In genomic region chr13:114008964-114009589, GRCh38 we compare ENCODE assay signal across 21 cellular contexts. TPM values are rescaled to one million over a fixed set of nuclear protein-coding genes. Genes with fewer than 3 reads are reported as not detected.
A peak's percentile ranks its signal among the peaks of the same experiment; 100 is the strongest.
DNase-seq lines count a peak whose midpoint lies in the region; ATAC-seq, FAIRE-seq and TF ChIP-seq lines count a peak whose summit lies in the region.
"Had no signal": no experiment of that assay in that cellular context is flagged by ENCODE, and none has a peak within 500 bp of the region (broad histone marks: within the 10 kb centered on the region; RNA-seq: fewer than 3 reads in every experiment).

No MANE protein-coding gene starts in this region.

- no peaks in the 10 kb centered on the region for H3K79me2 ChIP-seq in GM12878 (ENCODE audit: control insufficient read depth, insufficient read depth, low read length)

- H3K36me3 ChIP-seq in GM12878 (ENCODE audit: control insufficient read depth in 2 of 2, insufficient read depth in 2 of 2, low read length in 1 of 2): peaks cover 0 to 3% of the 10 kb centered on the region in 2 experiments; a peak in 3 of 4 replicates
- H3K36me3 ChIP-seq in right lobe of liver: no peaks in the 10 kb centered on the region
- H3K36me3 ChIP-seq in CD4-positive, alpha-beta memory T cell (ENCODE audit: insufficient read depth, low read length): peaks cover 47% of the 10 kb centered on the region

- no peak for DNase-seq in activated CD4-positive, alpha-beta memory T cell treated with anti-CD3 and anti-CD28 coated beads for 36 hours
- DNase-seq in activated CD4-positive, alpha-beta memory T cell treated with anti-CD3 and anti-CD28 coated beads, Interleukin-2, amount 10 ng/mL, durations not matched to agents 7 days and 5 days: no peak
- DNase-seq in A549 (ENCODE audit: low read depth in 1 of 2, low spot score in 1 of 2) (no peak), GM12878 (ENCODE audit: low read depth, low spot score) (no peak), right lobe of liver (peak in 2 of 3 donors; percentile 8 to 16), ecto neural progenitor cell (ENCODE audit: low spot score) (no peak)
- no peak for DNase-seq in CD4-positive, alpha-beta memory T cell
- DNase-seq: 8988T, Caco-2, DMS53, KBM-7, NCI-H1048, NCI-H1694, NCI-H345, NCI-H526 treated with DMSO at 0.1 percent for 48 hours, OCI-M1, RPMI8226 had no signal

- FAIRE-seq in A549 (lab: Jason Lieb, UNC) (no peak), GM12878 (lab: Jason Lieb, UNC) (no peak)
- FAIRE-seq: GM18507 had no signal

- intact Hi-C loops in activated CD4-positive, alpha-beta memory T cell treated with anti-CD3 and anti-CD28 coated beads for 36 hours (cut with micrococcal nuclease): no loop called here
- intact Hi-C loops in GM12878 (cut with micrococcal nuclease; ENCODE audit: unreplicated experiment) (no loop called here), right lobe of liver (cut with DNase I) (no loop called here)
- intact Hi-C loops in CD4-positive, alpha-beta memory T cell (cut with micrococcal nuclease): loop anchor here (10.0 kb wide), 1 partner anchor 56 kb away; no protein-coding TSS in a partner anchor

- H3K4me1 ChIP-seq in A549 (no peaks in the 10 kb centered on the region), GM12878 (ENCODE audit: control insufficient read depth, insufficient read depth, low read length) (no peaks in the 10 kb centered on the region), right lobe of liver (no peaks in the 10 kb centered on the region)
- H3K4me1 ChIP-seq in CD4-positive, alpha-beta memory T cell (ENCODE audit: insufficient read depth, low read length): no peaks in the 10 kb centered on the region
- H3K4me1 ChIP-seq: BLaER1 treated with 17β-estradiol and CSF1 and Interleukin-3, amounts not matched to agents 10 nM and 100 nM had no signal

- 93% methylated on average over 26 of the region's 33 CpGs for WGBS in A549 (ENCODE audit: missing lambda C conversion rate)
- 96% methylated on average over 33 of the region's 33 CpGs for WGBS in GM12878 (ENCODE audit: insufficient coverage, insufficient replicate concordance, low lambda C conversion rate, missing lambda C conversion rate)
- WGBS in right lobe of liver (ENCODE audit: insufficient coverage, low coverage, low lambda C conversion rate, missing lambda C conversion rate): 86% methylated on average over 16 of the region's 33 CpGs

- in situ Hi-C loops in GM12878 (cut with MboI): no loop called here

- no peak overlapping the region for H2AFZ ChIP-seq in GM12878 (ENCODE audit: control insufficient read depth, low read depth, low read length)

- H4K20me1 ChIP-seq in GM12878 (ENCODE audit: control insufficient read depth, insufficient read depth): no peaks in the 10 kb centered on the region

- TF ChIP-seq RAD21 in A549 (conservative IDR thresholded peaks at IDR 0.05 in 1 of 2, IDR thresholded peaks at IDR 0.05 in 1 of 2) (no peak), GM12878 (IDR thresholded peaks at IDR 0.05; ENCODE audit: insufficient read depth, low read depth, low read length) (no peak)

- no peaks in the 10 kb centered on the region for H3K9me3 Mint-ChIP-seq in activated CD4-positive, alpha-beta memory T cell treated with anti-CD3 and anti-CD28 coated beads for 36 hours
- no peaks in the 10 kb centered on the region for H3K9me3 Mint-ChIP-seq in activated CD4-positive, alpha-beta memory T cell treated with anti-CD3 and anti-CD28 coated beads, Interleukin-2, amount 10 ng/mL, durations not matched to agents 7 days and 5 days
- peaks cover 0 to 7% (median 0%) of the 10 kb centered on the region in 8 donors for H3K9me3 Mint-ChIP-seq in CD4-positive, alpha-beta memory T cell

- peaks cover 3% of the 10 kb centered on the region for H3K4me1 Mint-ChIP-seq in activated CD4-positive, alpha-beta memory T cell treated with anti-CD3 and anti-CD28 coated beads for 36 hours (ENCODE audit: low read depth)
- H3K4me1 Mint-ChIP-seq in activated CD4-positive, alpha-beta memory T cell treated with anti-CD3 and anti-CD28 coated beads, Interleukin-2, amount 10 ng/mL, durations not matched to agents 7 days and 5 days: peaks cover 5% of the 10 kb centered on the region
- H3K4me1 Mint-ChIP-seq in CD4-positive, alpha-beta memory T cell: peaks cover 2 to 12% (median 4%) of the 10 kb centered on the region in 4 donors

- TF ChIP-seq CTCF in A549 (IDR thresholded peaks at IDR 0.05) (no peak), GM12878 (IDR thresholded peaks at IDR 0.05 in 2 of 3, conservative IDR thresholded peaks at IDR 0.05 in 1 of 3; ENCODE audit: control insufficient read depth in 2 of 3, extremely low read depth in 1 of 3, insufficient read depth in 1 of 3, low read depth in 3 of 3, low read length in 3 of 3) (no peak), right lobe of liver (IDR thresholded peaks at IDR 0.05) (no peak)

- SMC1A ChIA-PET in GM12878 (lab: Charles Lee; ENCODE audit: uncharacterized antibody, unreplicated experiment): no interaction called here

- H3K4me3 Mint-ChIP-seq in activated CD4-positive, alpha-beta memory T cell treated with anti-CD3 and anti-CD28 coated beads for 36 hours: no peak overlapping the region
- H3K4me3 Mint-ChIP-seq in activated CD4-positive, alpha-beta memory T cell treated with anti-CD3 and anti-CD28 coated beads, Interleukin-2, amount 10 ng/mL, durations not matched to agents 7 days and 5 days: no peak overlapping the region
- no peak overlapping the region for H3K4me3 Mint-ChIP-seq in CD4-positive, alpha-beta memory T cell

- no peaks in the 10 kb centered on the region for H3K9me3 ChIP-seq in A549
- no peaks in the 10 kb centered on the region for H3K9me3 ChIP-seq in GM12878 (replicated peaks; ENCODE audit: control insufficient read depth, insufficient read depth, low read length)
- no peaks in the 10 kb centered on the region for H3K9me3 ChIP-seq in right lobe of liver
- H3K9me3 ChIP-seq in CD4-positive, alpha-beta memory T cell (ENCODE audit: control insufficient read depth in 1 of 2, low read length in 2 of 2): no peaks in the 10 kb centered on the region
- H3K9me3 ChIP-seq: BLaER1 treated with 17β-estradiol and CSF1 and Interleukin-3, amounts not matched to agents 10 nM and 100 nM; Caco-2 had no signal

- H3K27ac ChIP-seq in A549: no peak overlapping the region
- H3K27ac ChIP-seq in GM12878 (ENCODE audit: control insufficient read depth, insufficient read depth): no peak overlapping the region
- H3K27ac ChIP-seq in right lobe of liver: no peak overlapping the region
- no peak overlapping the region for H3K27ac ChIP-seq in CD4-positive, alpha-beta memory T cell (ENCODE audit: low read depth, low read length)
- H3K27ac ChIP-seq: BLaER1 treated with 17β-estradiol and CSF1 and Interleukin-3, amounts not matched to agents 10 nM and 100 nM had no signal

- H3K4me3 ChIP-seq in A549 (no peak overlapping the region), GM12878 (no peak overlapping the region), right lobe of liver (no peak overlapping the region)
- H3K4me3 ChIP-seq in CD4-positive, alpha-beta memory T cell (ENCODE audit: low read length in 2 of 2): no peak overlapping the region
- H3K4me3 ChIP-seq: BLaER1 treated with 17β-estradiol and CSF1 and Interleukin-3, amounts not matched to agents 10 nM and 100 nM had no signal

- no peak overlapping the region for H3K4me2 ChIP-seq in A549
- no peak overlapping the region for H3K4me2 ChIP-seq in GM12878 (ENCODE audit: control insufficient read depth, insufficient read depth)
- H3K4me2 ChIP-seq: BLaER1 treated with 17β-estradiol and CSF1 and Interleukin-3, amounts not matched to agents 10 nM and 100 nM had no signal

- ATAC-seq in A549: no peak
- no peak for ATAC-seq in GM12878
- ATAC-seq in right lobe of liver: no peak
- no peak for ATAC-seq in GM19395 (IDR thresholded peaks at IDR 0.05; ENCODE audit: unreplicated experiment)
- ATAC-seq: HCT116 had no signal

- no peak overlapping the region for H3K9ac ChIP-seq in GM12878 (ENCODE audit: control insufficient read depth, insufficient read depth, low read length)
- H3K9ac ChIP-seq: BLaER1 treated with 17β-estradiol and CSF1 and Interleukin-3, amounts not matched to agents 10 nM and 100 nM had no signal

- TF ChIP-seq POLR2A in A549 (IDR thresholded peaks at IDR 0.05; ENCODE audit: low read length) (no peak), GM12878 (IDR thresholded peaks at IDR 0.05; ENCODE audit: low read depth, low read length) (no peak), right lobe of liver (IDR thresholded peaks at IDR 0.05) (no peak)

- H3K27me3 ChIP-seq in GM12878 (replicated peaks in 1 of 2; ENCODE audit: control insufficient read depth in 2 of 2, insufficient read depth in 2 of 2, low read length in 1 of 2) (no peaks in the 10 kb centered on the region), right lobe of liver (no peaks in the 10 kb centered on the region)
- no peaks in the 10 kb centered on the region for H3K27me3 ChIP-seq in CD4-positive, alpha-beta memory T cell (ENCODE audit: insufficient read depth, low read length)
- H3K27me3 ChIP-seq: BLaER1 treated with 17β-estradiol and CSF1 and Interleukin-3, amounts not matched to agents 10 nM and 100 nM had no signal

- RAD21 ChIA-PET in GM12878 (lab: Charles Lee; ENCODE audit: unreplicated experiment): no interaction called here

- H3K27me3 Mint-ChIP-seq in activated CD4-positive, alpha-beta memory T cell treated with anti-CD3 and anti-CD28 coated beads for 36 hours: no peaks in the 10 kb centered on the region
- no peaks in the 10 kb centered on the region for H3K27me3 Mint-ChIP-seq in activated CD4-positive, alpha-beta memory T cell treated with anti-CD3 and anti-CD28 coated beads, Interleukin-2, amount 10 ng/mL, durations not matched to agents 7 days and 5 days
- no peaks in the 10 kb centered on the region for H3K27me3 Mint-ChIP-seq in CD4-positive, alpha-beta memory T cell

- TSS peak; percentile 62 for BruUV-seq in GM12878 (replicated peaks; lab: Mats Ljungman, UMichigan)

- H3K36me3 Mint-ChIP-seq in activated CD4-positive, alpha-beta memory T cell treated with anti-CD3 and anti-CD28 coated beads for 36 hours: peaks cover 17% of the 10 kb centered on the region
- H3K36me3 Mint-ChIP-seq in activated CD4-positive, alpha-beta memory T cell treated with anti-CD3 and anti-CD28 coated beads, Interleukin-2, amount 10 ng/mL, durations not matched to agents 7 days and 5 days (ENCODE audit: low read depth): peaks cover 21% of the 10 kb centered on the region
- peaks cover 16 to 29% of the 10 kb centered on the region in 2 donors for H3K36me3 Mint-ChIP-seq in CD4-positive, alpha-beta memory T cell

- CTCF ChIA-PET in activated CD4-positive, alpha-beta memory T cell treated with anti-CD3 and anti-CD28 coated beads for 36 hours (lab: Charles Lee): no interaction called here
- CTCF ChIA-PET in activated CD4-positive, alpha-beta memory T cell treated with anti-CD3 and anti-CD28 coated beads, Interleukin-2, amount 10 ng/mL, durations not matched to agents 7 days and 5 days (lab: Charles Lee): no interaction called here
- CTCF ChIA-PET in A549 (lab: Yijun Ruan, JAX): no interaction called here
- CTCF ChIA-PET in GM12878 (lab: Yijun Ruan, JAX): no interaction called here
- CTCF ChIA-PET in CD4-positive, alpha-beta memory T cell (lab: Charles Lee; ENCODE audit: partially characterized antibody): no interaction called here

- POLR2A ChIA-PET in activated CD4-positive, alpha-beta memory T cell treated with anti-CD3 and anti-CD28 coated beads for 36 hours (lab: Charles Lee): no interaction called here
- POLR2A ChIA-PET in activated CD4-positive, alpha-beta memory T cell treated with anti-CD3 and anti-CD28 coated beads, Interleukin-2, amount 10 ng/mL, durations not matched to agents 7 days and 5 days (lab: Charles Lee): no interaction called here
- POLR2A ChIA-PET in A549 (lab: Yijun Ruan, JAX): no interaction called here
- POLR2A ChIA-PET in GM12878 (lab: Charles Lee): no interaction called here
- POLR2A ChIA-PET in CD4-positive, alpha-beta memory T cell (lab: Charles Lee; ENCODE audit: partially characterized antibody): no interaction called here

- TF ChIP-seq EP300 in A549 (IDR thresholded peaks at IDR 0.05): no peak
- no peak for TF ChIP-seq EP300 in GM12878 (IDR thresholded peaks at IDR 0.05; ENCODE audit: borderline replicate concordance in 1 of 2, control insufficient read depth in 1 of 2, low read depth in 2 of 2, low read length in 2 of 2)

- peak overlapping the region; percentile 28 for H3K27ac Mint-ChIP-seq in activated CD4-positive, alpha-beta memory T cell treated with anti-CD3 and anti-CD28 coated beads for 36 hours
- H3K27ac Mint-ChIP-seq in activated CD4-positive, alpha-beta memory T cell treated with anti-CD3 and anti-CD28 coated beads, Interleukin-2, amount 10 ng/mL, durations not matched to agents 7 days and 5 days: no peak overlapping the region
- H3K27ac Mint-ChIP-seq in CD4-positive, alpha-beta memory T cell: peak overlapping the region in 3 of 7 donors; percentile 7 to 75 (median 47)

RNA-seq across cellular contexts. Expression of gene C13orf46, which starts 35.2 kb away (rescaled TPM):
- 1 to 10 TPM; 1.5 to 1.8 TPM for total RNA-seq in activated CD4-positive, alpha-beta memory T cell treated with anti-CD3 and anti-CD28 coated beads for 36 hours
- 1 to 10 TPM; 2.5 to 2.9 TPM for total RNA-seq in activated CD4-positive, alpha-beta memory T cell treated with anti-CD3 and anti-CD28 coated beads, Interleukin-2, amount 10 ng/mL, durations not matched to agents 7 days and 5 days
- polyA plus RNA-seq in A549 (2011; rRNA removed) (0.05 and 0.11 TPM in 2 replicates), A549 (2017; fragmentation: RNase III; extraction: RNeasy Plus Mini Kit Qiagen cat#74134 plus additional on column Dnase treatment) (0.13 to 0.47 TPM (median 0.15 TPM) in 3 replicates), GM12878 (2011; rRNA removed) (0.04 TPM in 1 of 2 replicates, not detected in the other), GM12878 (2014; fragmentation: Illumina TruSeq; extraction: Trizol) (0.13 TPM in 1 of 2 replicates, not detected in the other), GM12878 (2014; fragmentation: Nextera tagmentation; extraction: Ambion mirVana) (not detected), GM12878 (2014; rRNA removed) (0.01 and 0.18 TPM in 2 replicates), GM12878 (2016; fragmentation: Nextera tagmentation; extraction: Ambion mirVana) (not detected)
- 0.19 and 0.27 TPM in 2 replicates for polyA plus RNA-seq in A549 (2012; cell fraction: cytosol; rRNA removed)
- polyA plus RNA-seq in A549 (2012; cell fraction: nucleus; rRNA removed): 1.3 and 1.4 TPM in 2 replicates
- 0.10 and 0.50 TPM in 2 replicates for polyA minus RNA-seq in A549 (2011; rRNA and poly(A)+ RNA removed)
- total RNA-seq in GM12878 (2013; cell fraction: nucleolus; rRNA removed): 0.20 and 0.21 TPM in 2 replicates
- total RNA-seq in GM12878 (2014; rRNA removed) (not detected in 2 replicates), GM12878 (2014; rRNA removed; fragmentation: Illumina TruSeq; extraction: Trizol) (not detected in 2 replicates), GM12878 (2021) (0.08 and 0.18 TPM in 2 replicates), right lobe of liver (1 to 10 TPM in 2 of 6 experiments, under 1 TPM in 4; 0.04 to 1.1 (median 0.60) TPM)
- polyA plus RNA-seq in GM12878 (2011; ENCODE audit: low read depth): not detected
- 0.03 and 0.06 TPM in 2 replicates for polyA plus RNA-seq in GM12878 (2011; cell fraction: cytosol; rRNA removed)
- polyA plus RNA-seq in GM12878 (2011; cell fraction: nucleus; rRNA removed): 0.55 and 0.61 TPM in 2 replicates
- polyA plus RNA-seq in GM12878 (2012): 0.03 and 0.07 TPM in 2 replicates
- polyA minus RNA-seq in GM12878 (2011; rRNA and poly(A)+ RNA removed): 0.31 and 0.37 TPM in 2 replicates
- not detected in 2 replicates for polyA minus RNA-seq in GM12878 (2011; cell fraction: cytosol; rRNA and poly(A)+ RNA removed)
- polyA minus RNA-seq in GM12878 (2011; cell fraction: nucleus; rRNA and poly(A)+ RNA removed): 0.24 and 0.48 TPM in 2 replicates
- 10 to 100 TPM; 13.9 to 14.2 TPM for total RNA-seq in CD4-positive, alpha-beta memory T cell
- 1 to 10 TPM in 1 of 2 donors, not detected in 1; 1.5 TPM for polyA plus RNA-seq in CD4-positive, alpha-beta memory T cell
- total RNA-seq: Caco-2 had no signal

Comparison
In these comparisons a context has a peak if more than half of its experiments do, and no peak if none do; other contexts are left out.
1. DNase-seq: peak in right lobe of liver (2 of 3); none in activated CD4-positive, alpha-beta memory T cell treated with anti-CD3 and anti-CD28 coated beads for 36 hours (single experiment), activated CD4-positive, alpha-beta memory T cell treated with anti-CD3 and anti-CD28 coated beads, Interleukin-2, amount 10 ng/mL, durations not matched to agents 7 days and 5 days (single experiment), A549 (0 of 2), GM12878 (single experiment), ecto neural progenitor cell (single experiment) and CD4-positive, alpha-beta memory T cell (0 of 5).